ENCODE assay signal across 15 cellular contexts in the genomic region with DNA sequence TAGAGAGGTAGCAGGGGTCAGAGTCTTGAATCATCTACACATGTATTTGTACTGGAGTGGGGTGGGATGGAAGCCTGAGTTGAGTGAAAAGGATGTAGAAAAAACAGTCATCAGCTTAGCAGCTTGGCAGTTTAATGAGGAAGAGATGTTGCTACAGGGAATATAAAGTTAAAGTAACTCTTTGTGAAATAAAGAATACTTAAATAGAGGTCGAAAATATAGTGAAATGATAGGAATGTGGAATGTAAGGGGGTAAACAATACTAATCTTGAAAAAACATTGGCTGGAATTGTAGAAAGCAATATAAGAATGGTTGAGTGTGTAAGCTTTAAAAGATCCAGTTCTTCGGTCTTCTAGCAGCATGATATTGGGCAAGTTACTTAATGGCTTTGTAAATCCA. TPM values are rescaled to one million over a fixed set of nuclear protein-coding genes. Genes with fewer than 3 reads are reported as not detected.
DNase-seq lines count a peak whose midpoint lies in the region; ATAC-seq and TF ChIP-seq lines count a peak whose summit lies in the region.
"Had no signal": no experiment of that assay in that cellular context is flagged by ENCODE, and none has a peak within 500 bp of the region (broad histone marks: within the 10 kb centered on the region; RNA-seq: fewer than 3 reads in every experiment).

No MANE protein-coding gene starts in this region.

- ATAC-seq in activated T-cell treated with anti-CD3 and anti-CD28 coated beads, Interleukin-2, amount 50 U/mL, for 72 hours (replicated peaks in 1 of 2) = no peak
- no peak for ATAC-seq in activated T-cell treated with anti-CD3 and anti-CD28 coated beads, Interleukin-2, amount 50 U/mL, for 4 hours
- no peak for ATAC-seq in WTC11
- ATAC-seq in right cardiac atrium = no peak
- ATAC-seq: K562, Panc1 had no signal

- 78% methylated on average over 2 of the region's 2 CpGs for WGBS in right cardiac atrium

- CTCF ChIA-PET in WTC11 (lab: Charles Lee) = no interaction called here

- TF ChIP-seq CTCF in WTC11 (IDR thresholded peaks at IDR 0.05) (no peak), choroid plexus epithelial cell (conservative IDR thresholded peaks at IDR 0.05; ENCODE audit: low read depth, low read length) (no peak), progenitor cell of endocrine pancreas (IDR thresholded peaks at IDR 0.05; ENCODE audit: unreplicated experiment) (no peak)

- DNase-seq in activated T-cell treated with anti-CD3 and anti-CD28 coated beads, Interleukin-2, amount 50 U/mL, for 72 hours = no peak
- no peak for DNase-seq in activated T-cell treated with anti-CD3 and anti-CD28 coated beads, Interleukin-2, amount 50 U/mL, for 4 hours
- DNase-seq in WTC11 (ENCODE audit: low spot score) = no peak
- peak; percentile 21 for DNase-seq in choroid plexus epithelial cell (ENCODE audit: low read depth)
- DNase-seq in progenitor cell of endocrine pancreas (ENCODE audit: low spot score, unreplicated experiment) = no peak
- DNase-seq in right cardiac atrium = no peak
- DNase-seq in COR-L47 (lab: John Stamatoyannopoulos, UW) = no peak
- DNase-seq: CD4-positive, alpha-beta memory T cell; GM23248; HCEC 1CT; NCI-H1092 treated with DMSO at 0.1 percent for 48 hours; NCI-H1694; NCI-H2081 treated with DMSO at 0.1 percent for 48 hours had no signal

- no peak overlapping the region for H3K4me3 Mint-ChIP-seq in activated T-cell treated with anti-CD3 and anti-CD28 coated beads, Interleukin-2, amount 50 U/mL, for 72 hours
- H3K4me3 Mint-ChIP-seq in activated T-cell treated with anti-CD3 and anti-CD28 coated beads, Interleukin-2, amount 50 U/mL, for 4 hours = no peak overlapping the region
- H3K4me3 Mint-ChIP-seq in WTC11 (no peak overlapping the region), progenitor cell of endocrine pancreas (ENCODE audit: low read depth) (no peak overlapping the region)
- H3K4me3 Mint-ChIP-seq: CD4-positive, alpha-beta memory T cell had no signal

- H3K4me1 ChIP-seq in right cardiac atrium (ENCODE audit: control insufficient read depth, insufficient read depth, low read length) = no peaks in the 10 kb centered on the region

- H3K27me3 ChIP-seq in right cardiac atrium (ENCODE audit: control insufficient read depth, insufficient read depth) = no peaks in the 10 kb centered on the region

- no peaks in the 10 kb centered on the region for H3K9me3 ChIP-seq in right cardiac atrium (ENCODE audit: control insufficient read depth, low read length)

- intact Hi-C loops in right cardiac atrium (cut with DNase I) = no loop called here

- H3K27me3 Mint-ChIP-seq in activated T-cell treated with anti-CD3 and anti-CD28 coated beads, Interleukin-2, amount 50 U/mL, for 72 hours (ENCODE audit: low read depth) = no peaks in the 10 kb centered on the region
- no peaks in the 10 kb centered on the region for H3K27me3 Mint-ChIP-seq in activated T-cell treated with anti-CD3 and anti-CD28 coated beads, Interleukin-2, amount 50 U/mL, for 4 hours (ENCODE audit: low read depth)
- H3K27me3 Mint-ChIP-seq in WTC11 (ENCODE audit: low read depth) (no peaks in the 10 kb centered on the region), progenitor cell of endocrine pancreas (no peaks in the 10 kb centered on the region)
- H3K27me3 Mint-ChIP-seq: CD4-positive, alpha-beta memory T cell had no signal

- no peaks in the 10 kb centered on the region for H3K4me1 Mint-ChIP-seq in activated T-cell treated with anti-CD3 and anti-CD28 coated beads, Interleukin-2, amount 50 U/mL, for 72 hours (ENCODE audit: low read depth)
- no peaks in the 10 kb centered on the region for H3K4me1 Mint-ChIP-seq in activated T-cell treated with anti-CD3 and anti-CD28 coated beads, Interleukin-2, amount 50 U/mL, for 4 hours (ENCODE audit: low read depth)
- no peaks in the 10 kb centered on the region for H3K4me1 Mint-ChIP-seq in WTC11
- H3K4me1 Mint-ChIP-seq in progenitor cell of endocrine pancreas (ENCODE audit: low read depth) = no peaks in the 10 kb centered on the region

- peak overlapping the region; percentile 17 for H3K27ac Mint-ChIP-seq in activated T-cell treated with anti-CD3 and anti-CD28 coated beads, Interleukin-2, amount 50 U/mL, for 72 hours
- H3K27ac Mint-ChIP-seq in WTC11 (peak overlapping the region; percentile 0; the same call in 1 of the 2 replicates), progenitor cell of endocrine pancreas (peak overlapping the region; percentile 3)

- peaks cover 0 to 21% of the 10 kb centered on the region in 2 donors for H3K36me3 Mint-ChIP-seq in activated T-cell treated with anti-CD3 and anti-CD28 coated beads, Interleukin-2, amount 50 U/mL, for 72 hours (ENCODE audit: insufficient read depth in 2 of 2)
- H3K36me3 Mint-ChIP-seq in activated T-cell treated with anti-CD3 and anti-CD28 coated beads, Interleukin-2, amount 50 U/mL, for 4 hours (ENCODE audit: insufficient read depth) = peaks cover 25% of the 10 kb centered on the region
- H3K36me3 Mint-ChIP-seq in WTC11 (peaks cover 44% of the 10 kb centered on the region), progenitor cell of endocrine pancreas (ENCODE audit: insufficient read depth) (peaks cover 6% of the 10 kb centered on the region)

- H3K9me3 Mint-ChIP-seq in activated T-cell treated with anti-CD3 and anti-CD28 coated beads, Interleukin-2, amount 50 U/mL, for 72 hours = no peaks in the 10 kb centered on the region
- no peaks in the 10 kb centered on the region for H3K9me3 Mint-ChIP-seq in activated T-cell treated with anti-CD3 and anti-CD28 coated beads, Interleukin-2, amount 50 U/mL, for 4 hours
- H3K9me3 Mint-ChIP-seq in WTC11 (no peaks in the 10 kb centered on the region), progenitor cell of endocrine pancreas (ENCODE audit: low read depth) (no peaks in the 10 kb centered on the region)
- H3K9me3 Mint-ChIP-seq: CD4-positive, alpha-beta memory T cell had no signal

- no peak overlapping the region for H3K4me3 ChIP-seq in choroid plexus epithelial cell (ENCODE audit: low read depth, low read length)
- no peak overlapping the region for H3K4me3 ChIP-seq in right cardiac atrium (ENCODE audit: low read length)
- H3K4me3 ChIP-seq: GM23248, K562 had no signal

- POLR2A ChIA-PET in WTC11 (lab: Charles Lee) = no interaction called here

- no peak overlapping the region for H3K27ac ChIP-seq in right cardiac atrium (ENCODE audit: low read length)
- H3K27ac ChIP-seq: GM23248 had no signal

TF ChIP-seq in WTC11, 78 proteins besides CTCF, POLR2A, EP300 and RAD21 (continues in another document):
- TF ChIP-seq KAT7 (CRISPR knock-in tag; IDR thresholded peaks at IDR 0.05; ENCODE audit: borderline replicate concordance) (no peak), FOXP1 (CRISPR knock-in tag; IDR thresholded peaks at IDR 0.05; ENCODE audit: borderline replicate concordance) (no peak)
- TF ChIP-seq, protein P1, sequence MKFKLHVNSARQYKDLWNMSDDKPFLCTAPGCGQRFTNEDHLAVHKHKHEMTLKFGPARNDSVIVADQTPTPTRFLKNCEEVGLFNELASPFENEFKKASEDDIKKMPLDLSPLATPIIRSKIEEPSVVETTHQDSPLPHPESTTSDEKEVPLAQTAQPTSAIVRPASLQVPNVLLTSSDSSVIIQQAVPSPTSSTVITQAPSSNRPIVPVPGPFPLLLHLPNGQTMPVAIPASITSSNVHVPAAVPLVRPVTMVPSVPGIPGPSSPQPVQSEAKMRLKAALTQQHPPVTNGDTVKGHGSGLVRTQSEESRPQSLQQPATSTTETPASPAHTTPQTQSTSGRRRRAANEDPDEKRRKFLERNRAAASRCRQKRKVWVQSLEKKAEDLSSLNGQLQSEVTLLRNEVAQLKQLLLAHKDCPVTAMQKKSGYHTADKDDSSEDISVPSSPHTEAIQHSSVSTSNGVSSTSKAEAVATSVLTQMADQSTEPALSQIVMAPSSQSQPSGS (CRISPR knock-in tag; IDR thresholded peaks at IDR 0.05; ENCODE audit: borderline replicate concordance, low read depth) = no peak
- TF ChIP-seq, protein P2, sequence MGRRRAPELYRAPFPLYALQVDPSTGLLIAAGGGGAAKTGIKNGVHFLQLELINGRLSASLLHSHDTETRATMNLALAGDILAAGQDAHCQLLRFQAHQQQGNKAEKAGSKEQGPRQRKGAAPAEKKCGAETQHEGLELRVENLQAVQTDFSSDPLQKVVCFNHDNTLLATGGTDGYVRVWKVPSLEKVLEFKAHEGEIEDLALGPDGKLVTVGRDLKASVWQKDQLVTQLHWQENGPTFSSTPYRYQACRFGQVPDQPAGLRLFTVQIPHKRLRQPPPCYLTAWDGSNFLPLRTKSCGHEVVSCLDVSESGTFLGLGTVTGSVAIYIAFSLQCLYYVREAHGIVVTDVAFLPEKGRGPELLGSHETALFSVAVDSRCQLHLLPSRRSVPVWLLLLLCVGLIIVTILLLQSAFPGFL (CRISPR knock-in tag; IDR thresholded peaks at IDR 0.05; ENCODE audit: borderline replicate concordance) = no peak

RNA-seq across cellular contexts. Expression of a gene that starts 22.7 kb away (rescaled TPM):
- 100 to 1,000 TPM in 1 of 2 donors, 10 to 100 TPM in 1; 96.6 to 102 TPM for total RNA-seq in activated T-cell treated with anti-CD3 and anti-CD28 coated beads, Interleukin-2, amount 50 U/mL, for 72 hours
- 100 to 1,000 TPM; 139 to 149 (median 144) TPM for total RNA-seq in activated T-cell treated with anti-CD3 and anti-CD28 coated beads, Interleukin-2, amount 50 U/mL, for 4 hours
- total RNA-seq in WTC11 (2021) (59.0 to 63.4 TPM (median 60.3 TPM) in 3 replicates), progenitor cell of endocrine pancreas (56.5 and 61.5 TPM in 2 replicates), right cardiac atrium (10 to 100 TPM; 26.2 to 33.5 (median 27.6) TPM)
- polyA plus RNA-seq in right cardiac atrium = 11.2 TPM

RNA-seq across cellular contexts. Expression of a gene that starts 36.8 kb away (rescaled TPM):
- 10 to 100 TPM; 14.4 to 15.6 TPM for total RNA-seq in activated T-cell treated with anti-CD3 and anti-CD28 coated beads, Interleukin-2, amount 50 U/mL, for 72 hours
- 10 to 100 TPM; 15.5 to 17.7 (median 16.2) TPM for total RNA-seq in activated T-cell treated with anti-CD3 and anti-CD28 coated beads, Interleukin-2, amount 50 U/mL, for 4 hours
- total RNA-seq in WTC11 (2021) (7.0 to 8.6 TPM (median 7.6 TPM) in 3 replicates), progenitor cell of endocrine pancreas (9.3 and 9.6 TPM in 2 replicates), right cardiac atrium (10 to 100 TPM; 15.8 to 17.3 (median 17.0) TPM)
- polyA plus RNA-seq in right cardiac atrium = 7.5 TPM

RNA-seq across cellular contexts. Expression of a gene that starts 47.7 kb away (rescaled TPM):
- total RNA-seq in activated T-cell treated with anti-CD3 and anti-CD28 coated beads, Interleukin-2, amount 50 U/mL, for 72 hours = under 1 TPM; 0.67 to 0.74 TPM
- under 1 TPM; 0.22 to 0.56 (median 0.50) TPM for total RNA-seq in activated T-cell treated with anti-CD3 and anti-CD28 coated beads, Interleukin-2, amount 50 U/mL, for 4 hours
- total RNA-seq in WTC11 (2021) (4.0 to 5.2 TPM (median 5.0 TPM) in 3 replicates), progenitor cell of endocrine pancreas (0.38 and 0.49 TPM in 2 replicates), right cardiac atrium (under 1 TPM; 0.14 to 0.65 (median 0.30) TPM)
- 0.09 TPM for polyA plus RNA-seq in right cardiac atrium
